ENCODE assay signal across 14 cellular contexts in the genomic region with DNA sequence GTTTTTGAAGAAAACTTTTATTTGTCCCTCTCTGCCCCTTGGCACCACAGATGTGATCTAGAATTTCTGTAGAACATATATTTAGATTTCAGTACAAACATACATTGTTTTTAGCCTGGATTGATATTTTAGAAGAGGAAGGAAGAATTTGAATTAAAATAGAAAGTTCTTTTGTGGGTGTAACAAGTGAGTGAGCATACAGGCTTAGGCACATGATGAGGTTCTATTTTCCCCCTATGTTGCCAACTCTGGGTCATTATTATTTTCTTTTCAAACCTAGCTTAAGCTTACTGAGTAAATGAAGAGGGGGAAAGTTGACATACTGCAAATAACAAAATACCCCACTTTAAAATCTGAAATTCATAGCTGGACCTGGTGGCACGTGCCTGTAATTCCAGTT.
A peak's percentile ranks its signal among the peaks of the same experiment; 100 is the strongest.
DNase-seq lines count a peak whose midpoint lies in the region; ATAC-seq, FAIRE-seq and TF ChIP-seq lines count a peak whose summit lies in the region.
"Had no signal": no experiment of that assay in that cellular context is flagged by ENCODE, and none has a peak within 500 bp of the region (broad histone marks: within the 10 kb centered on the region; RNA-seq: fewer than 3 reads in every experiment).

No MANE protein-coding gene starts in this region.

- intact Hi-C loops in activated CD8-positive, alpha-beta T cell treated with anti-CD3 and anti-CD28 coated beads for 36 hours (cut with micrococcal nuclease) = loop anchor here (1.0 kb wide), 1 partner anchor 159 kb away; no protein-coding TSS in a partner anchor
- intact Hi-C loops in thyroid gland (cut with DNase I) = no loop called here
- intact Hi-C loops in right cardiac atrium (cut with DNase I) = no loop called here

- peaks cover 22% of the 10 kb centered on the region for H3K4me1 Mint-ChIP-seq in activated CD8-positive, alpha-beta T cell treated with anti-CD3 and anti-CD28 coated beads for 36 hours (ENCODE audit: low read depth)
- H3K4me1 Mint-ChIP-seq in activated CD8-positive, alpha-beta T cell treated with anti-CD3 and anti-CD28 coated beads, Interleukin-2, amount 10 ng/mL, durations not matched to agents 7 days and 5 days (ENCODE audit: low read depth) = peaks cover 8% of the 10 kb centered on the region
- peaks cover 38% of the 10 kb centered on the region for H3K4me1 Mint-ChIP-seq in astrocyte (ENCODE audit: low read depth, unreplicated experiment)

- H3K9me3 ChIP-seq in astrocyte (ENCODE audit: insufficient read depth, low read depth, low read length) (no peaks in the 10 kb centered on the region), thyroid gland (no peaks in the 10 kb centered on the region), right cardiac atrium (ENCODE audit: control insufficient read depth, low read length) (no peaks in the 10 kb centered on the region)

- peak overlapping the region; percentile 54 for H3K27ac Mint-ChIP-seq in activated CD8-positive, alpha-beta T cell treated with anti-CD3 and anti-CD28 coated beads for 36 hours
- H3K27ac Mint-ChIP-seq in activated CD8-positive, alpha-beta T cell treated with anti-CD3 and anti-CD28 coated beads, Interleukin-2, amount 10 ng/mL, durations not matched to agents 7 days and 5 days = no peak overlapping the region
- peak overlapping the region; percentile 3 for H3K27ac Mint-ChIP-seq in astrocyte (ENCODE audit: unreplicated experiment)
- H3K27ac Mint-ChIP-seq: IgD-negative memory B cell; naive thymus-derived CD4-positive, alpha-beta T cell had no signal

- H2AFZ ChIP-seq in astrocyte (ENCODE audit: low read depth, low read length) = no peak overlapping the region

- no peaks in the 10 kb centered on the region for H4K20me1 ChIP-seq in astrocyte (ENCODE audit: insufficient read depth, low read length)

- no peak overlapping the region for H3K4me3 Mint-ChIP-seq in activated CD8-positive, alpha-beta T cell treated with anti-CD3 and anti-CD28 coated beads for 36 hours
- H3K4me3 Mint-ChIP-seq in activated CD8-positive, alpha-beta T cell treated with anti-CD3 and anti-CD28 coated beads, Interleukin-2, amount 10 ng/mL, durations not matched to agents 7 days and 5 days = no peak overlapping the region
- no peak overlapping the region for H3K4me3 Mint-ChIP-seq in astrocyte (ENCODE audit: unreplicated experiment)
- H3K4me3 Mint-ChIP-seq: naive thymus-derived CD4-positive, alpha-beta T cell had no signal

- H3K4me2 ChIP-seq in astrocyte (ENCODE audit: low read length) = no peak overlapping the region

- H3K4me3 ChIP-seq in astrocyte (ENCODE audit: insufficient read depth, low read depth, low read length) (no peak overlapping the region), thyroid gland (replicated peaks in 1 of 3) (no peak overlapping the region), right cardiac atrium (ENCODE audit: low read length) (no peak overlapping the region)

- no peaks in the 10 kb centered on the region for H3K79me2 ChIP-seq in astrocyte (ENCODE audit: insufficient read depth, low read length)

- H3K9me3 Mint-ChIP-seq in activated CD8-positive, alpha-beta T cell treated with anti-CD3 and anti-CD28 coated beads for 36 hours = no peaks in the 10 kb centered on the region
- no peaks in the 10 kb centered on the region for H3K9me3 Mint-ChIP-seq in activated CD8-positive, alpha-beta T cell treated with anti-CD3 and anti-CD28 coated beads, Interleukin-2, amount 10 ng/mL, durations not matched to agents 7 days and 5 days (ENCODE audit: insufficient read depth)
- no peaks in the 10 kb centered on the region for H3K9me3 Mint-ChIP-seq in astrocyte (ENCODE audit: unreplicated experiment)

- POLR2A ChIA-PET in activated CD8-positive, alpha-beta T cell treated with anti-CD3 and anti-CD28 coated beads for 36 hours (lab: Charles Lee) = interaction anchor here (1.2 kb wide), 1 partner anchor 110 kb away, joined by 3 read pairs; no protein-coding TSS in a partner anchor
- POLR2A ChIA-PET in activated CD8-positive, alpha-beta T cell treated with anti-CD3 and anti-CD28 coated beads, Interleukin-2, amount 10 ng/mL, durations not matched to agents 7 days and 5 days (lab: Charles Lee) = interaction anchor here (0.8 kb wide), 1 partner anchor 15 kb away, joined by 4 read pairs; no protein-coding TSS in a partner anchor

- 78 to 79% methylated on average over 1 of the region's 1 CpG for WGBS in thyroid gland, 2 donors
- WGBS in right cardiac atrium = 90% methylated on average over 1 of the region's 1 CpG

- TF ChIP-seq CTCF in activated CD8-positive, alpha-beta T cell treated with anti-CD3 and anti-CD28 coated beads for 36 hours (IDR thresholded peaks at IDR 0.05) = no peak
- TF ChIP-seq CTCF in astrocyte (IDR thresholded peaks at IDR 0.05; ENCODE audit: insufficient read depth, low read depth, low read length) (no peak), thyroid gland (IDR thresholded peaks at IDR 0.05) (no peak)

- no peak for TF ChIP-seq POLR2A in thyroid gland (IDR thresholded peaks at IDR 0.05)

- H3K36me3 Mint-ChIP-seq in activated CD8-positive, alpha-beta T cell treated with anti-CD3 and anti-CD28 coated beads for 36 hours (ENCODE audit: low read depth) = no peaks in the 10 kb centered on the region
- no peaks in the 10 kb centered on the region for H3K36me3 Mint-ChIP-seq in activated CD8-positive, alpha-beta T cell treated with anti-CD3 and anti-CD28 coated beads, Interleukin-2, amount 10 ng/mL, durations not matched to agents 7 days and 5 days (ENCODE audit: low read depth)
- H3K36me3 Mint-ChIP-seq in astrocyte (ENCODE audit: low read depth, unreplicated experiment) = no peaks in the 10 kb centered on the region
- H3K36me3 Mint-ChIP-seq: IgD-negative memory B cell; naive thymus-derived CD4-positive, alpha-beta T cell had no signal

- no peaks in the 10 kb centered on the region for H3K27me3 ChIP-seq in astrocyte (ENCODE audit: insufficient read depth, low read length)
- no peaks in the 10 kb centered on the region for H3K27me3 ChIP-seq in thyroid gland
- no peaks in the 10 kb centered on the region for H3K27me3 ChIP-seq in right cardiac atrium (ENCODE audit: control insufficient read depth, insufficient read depth)

- no peak for DNase-seq in activated CD8-positive, alpha-beta T cell treated with anti-CD3 and anti-CD28 coated beads for 36 hours
- DNase-seq in activated CD8-positive, alpha-beta T cell treated with anti-CD3 and anti-CD28 coated beads, Interleukin-2, amount 10 ng/mL, durations not matched to agents 7 days and 5 days = no peak
- DNase-seq in astrocyte (ENCODE audit: low read depth) (no peak), thyroid gland (no peak), right cardiac atrium (no peak), medulla oblongata (ENCODE audit: extremely low spot score) (no peak)
- DNase-seq: 8988T; DMS79; naive thymus-derived CD4-positive, alpha-beta T cell; T1000 had no signal

- H3K36me3 ChIP-seq in astrocyte (ENCODE audit: insufficient read depth, low read length) (no peaks in the 10 kb centered on the region), thyroid gland (no peaks in the 10 kb centered on the region)

- H3K27ac ChIP-seq in astrocyte (ENCODE audit: low read depth, low read length) (no peak overlapping the region), thyroid gland (peak overlapping the region in 2 of 3 donors; percentile 42 to 44), right cardiac atrium (ENCODE audit: low read length) (no peak overlapping the region)

- no peaks in the 10 kb centered on the region for H3K27me3 Mint-ChIP-seq in activated CD8-positive, alpha-beta T cell treated with anti-CD3 and anti-CD28 coated beads for 36 hours
- peaks cover 17% of the 10 kb centered on the region for H3K27me3 Mint-ChIP-seq in activated CD8-positive, alpha-beta T cell treated with anti-CD3 and anti-CD28 coated beads, Interleukin-2, amount 10 ng/mL, durations not matched to agents 7 days and 5 days (ENCODE audit: low read depth)
- H3K27me3 Mint-ChIP-seq in astrocyte (ENCODE audit: low read depth, unreplicated experiment) = no peaks in the 10 kb centered on the region

- peaks cover 22% of the 10 kb centered on the region for H3K4me1 ChIP-seq in astrocyte (ENCODE audit: insufficient read depth, low read length)
- H3K4me1 ChIP-seq in thyroid gland = peaks cover 8 to 19% of the 10 kb centered on the region in 2 donors
- no peaks in the 10 kb centered on the region for H3K4me1 ChIP-seq in right cardiac atrium (ENCODE audit: control insufficient read depth, insufficient read depth, low read length)

- CTCF ChIA-PET in activated CD8-positive, alpha-beta T cell treated with anti-CD3 and anti-CD28 coated beads for 36 hours (lab: Charles Lee) = interaction anchor here (1.0 to 1.5 kb wide), 2 partner anchors 15 to 22 kb away, joined by 3 read pairs; no protein-coding TSS in a partner anchor
- CTCF ChIA-PET in activated CD8-positive, alpha-beta T cell treated with anti-CD3 and anti-CD28 coated beads, Interleukin-2, amount 10 ng/mL, durations not matched to agents 7 days and 5 days (lab: Charles Lee) = interaction anchor here (1.4 kb wide), 1 partner anchor 97 kb away, joined by 4 read pairs; no protein-coding TSS in a partner anchor

- H3K9ac ChIP-seq in astrocyte (ENCODE audit: low read length) = no peak overlapping the region

- no peak for FAIRE-seq in astrocyte (lab: Jason Lieb, UNC)

- no peak for ATAC-seq in activated CD8-positive, alpha-beta T cell treated with anti-CD3 and anti-CD28 coated beads for 36 hours
- no peak for ATAC-seq in activated CD8-positive, alpha-beta T cell treated with anti-CD3 and anti-CD28 coated beads, Interleukin-2, amount 10 ng/mL, durations not matched to agents 7 days and 5 days
- peak; percentile 37 for ATAC-seq in HG03064 (IDR thresholded peaks at IDR 0.05; ENCODE audit: low read depth, unreplicated experiment)
- no peak for ATAC-seq in HG02981 (IDR thresholded peaks at IDR 0.05; ENCODE audit: unreplicated experiment)
- no peak for ATAC-seq in right cardiac atrium
- ATAC-seq: Panc1 had no signal

Comparison
In these comparisons a context has a peak if more than half of its experiments do, and no peak if none do; other contexts are left out.
1. H3K27ac ChIP-seq: peak in thyroid gland (2 of 3); none in astrocyte (single experiment) and right cardiac atrium (single experiment).